28 cellular contexts compared by ENCODE assay signal in genomic region chr12:120763250-120763649, GRCh38. TPM values are rescaled to one million over a fixed set of nuclear protein-coding genes. Genes with fewer than 3 reads are reported as not detected.
DNase-seq lines count a peak whose midpoint lies in the region; ATAC-seq and TF ChIP-seq lines count a peak whose summit lies in the region.
"Had no signal": no experiment of that assay in that cellular context is flagged by ENCODE, and none has a peak within 500 bp of the region (broad histone marks: within the 10 kb centered on the region; RNA-seq: fewer than 3 reads in every experiment).

No MANE protein-coding gene starts in this region.

- H3K18ac ChIP-seq in H9 (ENCODE audit: insufficient read length, low read depth, low read length): no peak overlapping the region

- H2AK5ac ChIP-seq in H9 (ENCODE audit: insufficient read length, low read length): no peak overlapping the region

- H3K9me3 ChIP-seq in heart left ventricle (no peaks in the 10 kb centered on the region), endodermal cell (ENCODE audit: control insufficient read depth, low read length) (no peaks in the 10 kb centered on the region), H9 (ENCODE audit: control insufficient read depth, low read depth, low read length) (no peaks in the 10 kb centered on the region)
- H3K9me3 ChIP-seq: esophagus squamous epithelium, right atrium auricular region, SK-N-SH, stomach, tibial artery had no signal

- H3K4me3 ChIP-seq in heart left ventricle (no peak overlapping the region), endodermal cell (ENCODE audit: low read length) (no peak overlapping the region)
- H3K4me3 ChIP-seq: esophagus squamous epithelium, K562, right atrium auricular region, stomach, tibial artery had no signal

- no peaks in the 10 kb centered on the region for H4K20me1 ChIP-seq in H9 (ENCODE audit: control insufficient read depth, insufficient read depth, insufficient read length)

- no peak overlapping the region for H3T11ph ChIP-seq in H9 (ENCODE audit: low read length)

- H3K14ac ChIP-seq in H9 (ENCODE audit: insufficient read depth, low read length): no peak overlapping the region

- H3K27me3 ChIP-seq in heart left ventricle (no peaks in the 10 kb centered on the region), endodermal cell (ENCODE audit: control insufficient read depth, insufficient read depth, low read length, poor library complexity, severe bottlenecking) (no peaks in the 10 kb centered on the region), H9 (ENCODE audit: insufficient read depth, low read length) (no peaks in the 10 kb centered on the region)
- H3K27me3 ChIP-seq: esophagus squamous epithelium, right atrium auricular region, stomach, tibial artery had no signal

- no peak overlapping the region for H3K27ac Mint-ChIP-seq in endodermal cell
- peak overlapping the region; percentile 38 for H3K27ac Mint-ChIP-seq in osteocyte (ENCODE audit: unreplicated experiment)
- peak overlapping the region in 1 of 3 experiments; percentile 27; a peak in 2 of 7 replicates for H3K27ac Mint-ChIP-seq in H9
- H3K27ac Mint-ChIP-seq: activated CD4-positive, alpha-beta memory T cell treated with anti-CD3 and anti-CD28 coated beads for 36 hours had no signal

- H2BK12ac ChIP-seq in H9 (ENCODE audit: insufficient read length, low read depth, low read length): no peak overlapping the region

- H3K4me1 ChIP-seq in heart left ventricle: peaks cover 0 to 21% (median 10%) of the 10 kb centered on the region in 12 donors
- no peaks in the 10 kb centered on the region for H3K4me1 ChIP-seq in endodermal cell (ENCODE audit: control insufficient read depth, insufficient read depth, low read length)
- peaks cover 2% of the 10 kb centered on the region; the same call in 1 of the 2 replicates for H3K4me1 ChIP-seq in H9 (ENCODE audit: insufficient read depth, low read length)

- peaks cover 6% of the 10 kb centered on the region for H3K4me1 Mint-ChIP-seq in endodermal cell
- peaks cover 23% of the 10 kb centered on the region for H3K4me1 Mint-ChIP-seq in osteocyte (ENCODE audit: unreplicated experiment)
- H3K4me1 Mint-ChIP-seq in H9: peaks cover 19 to 20% of the 10 kb centered on the region in 2 experiments

- H3K79me2 ChIP-seq in H9 (ENCODE audit: insufficient read depth, low read length): no peaks in the 10 kb centered on the region

- H3K23me2 ChIP-seq in H9 (ENCODE audit: insufficient read length, low read depth, low read length, poor library complexity, severe bottlenecking): no peaks in the 10 kb centered on the region

- TF ChIP-seq POLR2A in heart left ventricle (IDR thresholded peaks at IDR 0.05): no peak

- no peak overlapping the region for H3K23ac ChIP-seq in H9 (ENCODE audit: insufficient read length, low read depth, low read length)

- no peak overlapping the region for H2AFZ ChIP-seq in H9 (ENCODE audit: low read length)

- H4K91ac ChIP-seq in H9 (ENCODE audit: insufficient read length, low read depth, low read length): no peak overlapping the region

- 73 to 77% (median 75%) methylated on average over 3 of the region's 3 CpGs for WGBS in heart left ventricle, 4 donors
- 65 to 67% methylated on average over 3 of the region's 3 CpGs for WGBS in endodermal cell (ENCODE audit: insufficient coverage in 1 of 2, insufficient read length in 1 of 2), 2 experiments
- WGBS in H9 (ENCODE audit: extremely low coverage, insufficient read length, low lambda C conversion rate): no CpG with 5 or more reads among the region's 3 CpGs

- H4K5ac ChIP-seq in H9 (ENCODE audit: insufficient read length, low read depth, low read length): no peak overlapping the region

- H2BK120ac ChIP-seq in H9 (ENCODE audit: low read depth, low read length, poor library complexity, severe bottlenecking): no peak overlapping the region

- H3K36me3 ChIP-seq in heart left ventricle (peaks cover 0 to 72% (median 55%) of the 10 kb centered on the region in 9 donors), endodermal cell (ENCODE audit: control insufficient read depth, insufficient read depth, low read length) (peaks cover 58% of the 10 kb centered on the region)

- intact Hi-C loops in cardiac septum (cut with DNase I): no loop called here
- intact Hi-C loops in heart left ventricle (cut with DNase I): loop anchor here in 3 of 10 donors (10.0 kb wide), 2 partner anchors 72 to 142 kb away; partner anchors contain the start of gene SPPL3 (in 2 of the 3)

- H4K8ac ChIP-seq in H9 (replicated peaks; ENCODE audit: insufficient read length, low read depth, low read length): no peak overlapping the region

- TF ChIP-seq CTCF in heart left ventricle (IDR thresholded peaks at IDR 0.05) (no peak), endodermal cell (conservative IDR thresholded peaks at IDR 0.05) (no peak), osteocyte (IDR thresholded peaks at IDR 0.05) (no peak), H9 (conservative IDR thresholded peaks at IDR 0.05) (no peak)

- H3K56ac ChIP-seq in H9 (ENCODE audit: insufficient read length, low read depth, low read length): no peak overlapping the region

- no peak overlapping the region for H2BK5ac ChIP-seq in H9 (ENCODE audit: insufficient read length, low read length)

- H3K36me3 Mint-ChIP-seq in endodermal cell (ENCODE audit: low read depth) (peaks cover 61% of the 10 kb centered on the region), osteocyte (ENCODE audit: unreplicated experiment) (peaks cover 46% of the 10 kb centered on the region), H9 (ENCODE audit: insufficient read depth in 1 of 3, low read depth in 3 of 3) (peaks cover 7 to 75% (median 37%) of the 10 kb centered on the region in 3 experiments; a peak in 6 of 7 replicates)

- peak overlapping the region in 1 of 12 donors; percentile 74 for H3K27ac ChIP-seq in heart left ventricle
- H3K27ac ChIP-seq in endodermal cell (ENCODE audit: low read depth, low read length): no peak overlapping the region
- H3K27ac ChIP-seq in H9 (ENCODE audit: insufficient read length, low read depth, low read length): no peak overlapping the region
- H3K27ac ChIP-seq: tibial artery had no signal

- H3K4me3 Mint-ChIP-seq in endodermal cell (no peak overlapping the region), osteocyte (ENCODE audit: unreplicated experiment) (no peak overlapping the region), H9 (no peak overlapping the region)
- H3K4me3 Mint-ChIP-seq: activated CD4-positive, alpha-beta memory T cell treated with anti-CD3 and anti-CD28 coated beads for 36 hours had no signal

- H3K4me2 ChIP-seq in H9 (ENCODE audit: insufficient read depth, insufficient read length, low read length): no peak overlapping the region
- H3K4me2 ChIP-seq: SK-N-SH had no signal

- H3K79me1 ChIP-seq in H9 (ENCODE audit: insufficient read depth, low read depth, low read length, poor library complexity, severe bottlenecking): no peaks in the 10 kb centered on the region

- H3K4ac ChIP-seq in H9 (ENCODE audit: low read depth, low read length): no peak overlapping the region

- peak; percentile 29 for DNase-seq in cardiac septum (ENCODE audit: low spot score)
- no peak for DNase-seq in heart left ventricle
- peak; percentile 38 for DNase-seq in endodermal cell
- DNase-seq in osteocyte (ENCODE audit: extremely low spot score, unreplicated experiment): no peak
- no peak for DNase-seq in H9
- DNase-seq: activated CD4-positive, alpha-beta memory T cell treated with anti-CD3 and anti-CD28 coated beads for 36 hours; activated CD4-positive, CD25-positive, alpha-beta regulatory T cell; activated CD8-positive, alpha-beta memory T cell treated with anti-CD3 and anti-CD28 coated beads, Interleukin-2, amount 50 U/mL, for 4 hours; cerebellar nuclear complex; EL; esophagus squamous epithelium; foreskin melanocyte; hippocampal formation; left cardiac atrium; mammary epithelial cell; NCI-H1092; NCI-H1930; NCI-H524 treated with DMSO at 0.1 percent for 48 hours; NK-92 treated with Interleukin-12 subunit alpha and Interleukin-12 subunit beta, amount 100 ng/mL, for 24 hours; PC-3; SK-N-SH; stimulated activated CD4-positive, alpha-beta T cell treated with anti-CD3 and anti-CD28 coated beads, Interleukin-2, amount 100 ng/mL, for 24 hours; stomach; tibial artery had no signal

- no peaks in the 10 kb centered on the region for H3K9me3 Mint-ChIP-seq in endodermal cell
- H3K9me3 Mint-ChIP-seq in osteocyte (ENCODE audit: unreplicated experiment): no peaks in the 10 kb centered on the region
- H3K9me3 Mint-ChIP-seq in H9: no peaks in the 10 kb centered on the region
- H3K9me3 Mint-ChIP-seq: activated CD4-positive, alpha-beta memory T cell treated with anti-CD3 and anti-CD28 coated beads for 36 hours had no signal

- H3K9ac ChIP-seq in endodermal cell (ENCODE audit: extremely low read depth, low read length, poor library complexity, severe bottlenecking) (no peak overlapping the region), H9 (ENCODE audit: extremely low read depth, insufficient read length, low read length) (no peak overlapping the region)
- H3K9ac ChIP-seq: SK-N-SH had no signal

- no peaks in the 10 kb centered on the region for H3K27me3 Mint-ChIP-seq in endodermal cell (ENCODE audit: insufficient read depth)
- H3K27me3 Mint-ChIP-seq in osteocyte (ENCODE audit: unreplicated experiment): no peaks in the 10 kb centered on the region
- no peaks in the 10 kb centered on the region for H3K27me3 Mint-ChIP-seq in H9 (ENCODE audit: low read depth)
- H3K27me3 Mint-ChIP-seq: activated CD4-positive, alpha-beta memory T cell treated with anti-CD3 and anti-CD28 coated beads for 36 hours had no signal

- H2BK15ac ChIP-seq in H9 (ENCODE audit: low read depth, low read length): no peak overlapping the region

- ATAC-seq in heart left ventricle (no peak), HG02885 (IDR thresholded peaks at IDR 0.05; ENCODE audit: poor library complexity, unreplicated experiment) (no peak), HG02798 (IDR thresholded peaks at IDR 0.05; ENCODE audit: poor library complexity, unreplicated experiment) (no peak)
- ATAC-seq: K562, left cardiac atrium, PC-3 had no signal

- H2BK20ac ChIP-seq in H9 (ENCODE audit: low read depth, low read length, poor library complexity, severe bottlenecking): no peak overlapping the region

RNA-seq across cellular contexts. Expression of gene ACADS, which starts 37.6 kb away (rescaled TPM):
- total RNA-seq in cardiac septum (58.4 TPM), heart left ventricle (100 to 1,000 TPM in 2 of 9 donors, 10 to 100 TPM in 7; 56.7 to 213 (median 78.8) TPM), endodermal cell (1 to 10 TPM; 8.0 to 9.2 TPM), osteocyte (4.6 and 4.9 TPM in 2 replicates), H9 (2021) (8.3 and 9.5 TPM in 2 replicates)
- polyA plus RNA-seq in heart left ventricle: 10 to 100 TPM; 59.6 to 98.7 TPM
- 6.9 TPM for polyA plus RNA-seq in endodermal cell (2013, experiment 1 of 2)
- 5.5 TPM for polyA plus RNA-seq in endodermal cell (2013, experiment 2 of 2)

RNA-seq across cellular contexts. Expression of gene UNC119B, which starts 53.0 kb away (rescaled TPM):
- total RNA-seq in cardiac septum: 10.9 TPM
- total RNA-seq in heart left ventricle: 10 to 100 TPM in 6 of 9 donors, 1 to 10 TPM in 3; 9.1 to 12.6 (median 10.7) TPM
- polyA plus RNA-seq in heart left ventricle: 10 to 100 TPM in 1 of 2 donors, 1 to 10 TPM in 1; 3.9 to 13.7 TPM
- total RNA-seq in endodermal cell: 10 to 100 TPM; 52.8 to 60.7 TPM
- polyA plus RNA-seq in endodermal cell (2013, experiment 1 of 2): 51.5 TPM
- 48.1 TPM for polyA plus RNA-seq in endodermal cell (2013, experiment 2 of 2)
- 26.8 and 27.9 TPM in 2 replicates for total RNA-seq in osteocyte
- total RNA-seq in H9 (2021): 51.5 and 53.5 TPM in 2 replicates

Comparison
In these comparisons a context has a peak if more than half of its experiments do, and no peak if none do; other contexts are left out.
1. DNase-seq: peak in cardiac septum (single experiment) and endodermal cell (single experiment); none in heart left ventricle (0 of 5), osteocyte (single experiment) and H9 (single experiment).